9 cellular contexts compared by ENCODE assay signal in the genomic region with DNA sequence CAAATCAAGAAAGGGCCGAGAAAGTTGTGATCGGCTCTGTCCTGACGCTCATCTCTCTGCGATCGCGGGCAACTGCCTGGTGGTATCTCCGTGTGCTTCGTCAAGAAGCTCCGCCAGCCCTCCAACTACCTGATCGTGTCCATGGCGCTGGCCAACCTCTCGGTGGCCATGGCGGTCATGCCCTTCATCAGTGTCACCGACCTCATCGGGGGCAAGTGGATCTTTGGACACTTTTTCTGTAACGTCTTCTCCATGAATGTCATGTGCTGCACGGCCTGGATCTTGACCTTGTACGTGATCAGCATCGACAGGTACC. TPM values are rescaled to one million over a fixed set of nuclear protein-coding genes. Genes with fewer than 3 reads are reported as not detected.
A peak's percentile ranks its signal among the peaks of the same experiment; 100 is the strongest.
DNase-seq lines count a peak whose midpoint lies in the region; ATAC-seq and TF ChIP-seq lines count a peak whose summit lies in the region.
"Had no signal": no experiment of that assay in that cellular context is flagged by ENCODE, and none has a peak within 500 bp of the region (broad histone marks: within the 10 kb centered on the region; RNA-seq: fewer than 3 reads in every experiment).

No MANE protein-coding gene starts in this region.

- H3K4me3 Mint-ChIP-seq in activated T-helper 2 cell treated with anti-CD3 and anti-CD28 coated beads, Interferon-gamma antibody, Interleukin-2, Interleukin-4, amounts not matched to agents 10 μg/mL and 5 μg/mL and 100 μg/mL, durations not matched to agents 14 hours and 24 hours and 36 hours (ENCODE audit: low read depth): peak overlapping the region; percentile 79

- H3K27me3 Mint-ChIP-seq in activated T-helper 2 cell treated with anti-CD3 and anti-CD28 coated beads, Interferon-gamma antibody, Interleukin-2, Interleukin-4, amounts not matched to agents 10 μg/mL and 5 μg/mL and 100 μg/mL, durations not matched to agents 14 hours and 24 hours and 36 hours (ENCODE audit: low read depth): peaks cover 32% of the 10 kb centered on the region

- H3K36me3 ChIP-seq in HAP-1 (replicated peaks) (no peaks in the 10 kb centered on the region; the same call in 1 of the 2 replicates), OCI-LY7 (ENCODE audit: insufficient read depth, low read length) (no peaks in the 10 kb centered on the region)

- H3K4me2 ChIP-seq in OCI-LY7 (ENCODE audit: low read length): no peak overlapping the region

- CTCF ChIA-PET in OCI-LY7 (lab: Charles Lee; ENCODE audit: unreplicated experiment): no interaction called here

- H3K79me2 ChIP-seq in OCI-LY7 (ENCODE audit: insufficient read depth, low read depth, low read length): no peaks in the 10 kb centered on the region

- no peaks in the 10 kb centered on the region for H4K20me1 ChIP-seq in OCI-LY7 (ENCODE audit: insufficient read depth, low read length)

- H3K9me2 ChIP-seq in OCI-LY7 (ENCODE audit: insufficient read depth, low read length): no peaks in the 10 kb centered on the region

- no peak for TF ChIP-seq CTCF in OCI-LY7 (conservative IDR thresholded peaks at IDR 0.05; ENCODE audit: low read length)

- intact Hi-C loops in activated T-helper 2 cell treated with anti-CD3 and anti-CD28 coated beads, Interferon-gamma antibody, Interleukin-2, Interleukin-4, amounts not matched to agents 10 μg/mL and 5 μg/mL and 100 μg/mL, durations not matched to agents 14 hours and 24 hours and 36 hours (cut with micrococcal nuclease): loop anchor here (2.0 to 10.0 kb wide), 6 partner anchors 41 to 647 kb away; a partner anchor contains a TSS
- intact Hi-C loops in OCI-LY7 (cut with micrococcal nuclease; ENCODE audit: unreplicated experiment): loop anchor here (2.0 to 10.0 kb wide), 2 partner anchors 85 to 217 kb away; a partner anchor contains a TSS

- peak overlapping the region; percentile 33 for H3K27ac Mint-ChIP-seq in activated T-helper 2 cell treated with anti-CD3 and anti-CD28 coated beads, Interferon-gamma antibody, Interleukin-2, Interleukin-4, amounts not matched to agents 10 μg/mL and 5 μg/mL and 100 μg/mL, durations not matched to agents 14 hours and 24 hours and 36 hours

- no peaks in the 10 kb centered on the region for H3K27me3 ChIP-seq in HAP-1 (ENCODE audit: low read depth)

- peak overlapping the region; percentile 31 to 96 (median 90) for H3K27ac ChIP-seq in skin epidermis
- no peak overlapping the region for H3K27ac ChIP-seq in OCI-LY7 (ENCODE audit: low read depth, low read length, poor library complexity, severe bottlenecking)

- DNase-seq in HAP-1 (ENCODE audit: low spot score in 2 of 2) (no peak), OCI-LY7 (ENCODE audit: low spot score) (no peak)
- no peak for DNase-seq in activated T-helper 2 cell treated with anti-CD3 and anti-CD28 coated beads, Interferon-gamma antibody, Interleukin-2, Interleukin-4, amounts not matched to agents 10 μg/mL and 5 μg/mL and 100 μg/mL, durations not matched to agents 14 hours and 24 hours and 36 hours (ENCODE audit: low spot score)

- H3K9me3 Mint-ChIP-seq in activated T-helper 2 cell treated with anti-CD3 and anti-CD28 coated beads, Interferon-gamma antibody, Interleukin-2, Interleukin-4, amounts not matched to agents 10 μg/mL and 5 μg/mL and 100 μg/mL, durations not matched to agents 14 hours and 24 hours and 36 hours: no peaks in the 10 kb centered on the region

- no peaks in the 10 kb centered on the region for H3K9me3 ChIP-seq in HAP-1
- peaks cover 2% of the 10 kb centered on the region for H3K9me3 ChIP-seq in iPS-18c (ENCODE audit: control insufficient read depth, insufficient read depth, low read length)
- H3K9me3 ChIP-seq in OCI-LY7 (ENCODE audit: low read length): no peaks in the 10 kb centered on the region

- BruUV-seq in OCI-LY7 (replicated peaks; lab: Mats Ljungman, UMichigan): no TSS peak

- H3K4me1 ChIP-seq in HAP-1 (peaks cover 5% of the 10 kb centered on the region; the same call in 1 of the 2 replicates), OCI-LY7 (ENCODE audit: insufficient read depth, low read length, poor library complexity, severe bottlenecking) (peaks cover 9% of the 10 kb centered on the region)

- no peak overlapping the region for H2AFZ ChIP-seq in OCI-LY7 (ENCODE audit: low read length)

- ATAC-seq in HG03460 (IDR thresholded peaks at IDR 0.05; ENCODE audit: unreplicated experiment) (no peak), GM21576 (IDR thresholded peaks at IDR 0.05; ENCODE audit: unreplicated experiment) (no peak), HG03196 (IDR thresholded peaks at IDR 0.05; ENCODE audit: unreplicated experiment) (no peak)

- in situ Hi-C loops in HAP-1 (cut with MboI; ENCODE audit: low sequenced_read_pairs): no loop called here

- peaks cover 2% of the 10 kb centered on the region for H3K36me3 Mint-ChIP-seq in activated T-helper 2 cell treated with anti-CD3 and anti-CD28 coated beads, Interferon-gamma antibody, Interleukin-2, Interleukin-4, amounts not matched to agents 10 μg/mL and 5 μg/mL and 100 μg/mL, durations not matched to agents 14 hours and 24 hours and 36 hours (ENCODE audit: low read depth)

- POLR2A ChIA-PET in OCI-LY7 (lab: Charles Lee): no interaction called here

- peaks cover 23% of the 10 kb centered on the region for H3K4me1 Mint-ChIP-seq in activated T-helper 2 cell treated with anti-CD3 and anti-CD28 coated beads, Interferon-gamma antibody, Interleukin-2, Interleukin-4, amounts not matched to agents 10 μg/mL and 5 μg/mL and 100 μg/mL, durations not matched to agents 14 hours and 24 hours and 36 hours (ENCODE audit: low read depth)

- H3K4me3 ChIP-seq in HAP-1 (peak overlapping the region; percentile 42), iPS-18c (ENCODE audit: insufficient read depth, low read depth, low read length) (peak overlapping the region; percentile 71), skin epidermis (peak overlapping the region; percentile 39 to 82 (median 75)), OCI-LY7 (ENCODE audit: low read depth, low read length, poor library complexity, severe bottlenecking) (no peak overlapping the region)

RNA-seq across cellular contexts. Expression of a gene that starts 1.6 kb away (rescaled TPM):
- total RNA-seq in activated T-helper 2 cell treated with anti-CD3 and anti-CD28 coated beads, Interferon-gamma antibody, Interleukin-2, Interleukin-4, amounts not matched to agents 10 μg/mL and 5 μg/mL and 100 μg/mL, durations not matched to agents 14 hours and 24 hours and 36 hours: 11.9 and 13.3 TPM in 2 replicates
- total RNA-seq in OCI-LY7 (2014; rRNA removed; shearing (Covaris generic)): 0.16 and 0.26 TPM in 2 replicates
- 1.2 and 1.3 TPM in 2 replicates for total RNA-seq in OCI-LY7 (2022)

RNA-seq across cellular contexts. Expression of a gene that starts 42.5 kb away (rescaled TPM):
- 5.7 and 6.8 TPM in 2 replicates for total RNA-seq in activated T-helper 2 cell treated with anti-CD3 and anti-CD28 coated beads, Interferon-gamma antibody, Interleukin-2, Interleukin-4, amounts not matched to agents 10 μg/mL and 5 μg/mL and 100 μg/mL, durations not matched to agents 14 hours and 24 hours and 36 hours
- total RNA-seq in OCI-LY7 (2014; rRNA removed; shearing (Covaris generic)): 7.0 and 7.5 TPM in 2 replicates
- 4.7 and 5.6 TPM in 2 replicates for total RNA-seq in OCI-LY7 (2022)

RNA-seq across cellular contexts. Expression of a gene that starts 49.7 kb away (rescaled TPM):
- not detected in 2 replicates for total RNA-seq in activated T-helper 2 cell treated with anti-CD3 and anti-CD28 coated beads, Interferon-gamma antibody, Interleukin-2, Interleukin-4, amounts not matched to agents 10 μg/mL and 5 μg/mL and 100 μg/mL, durations not matched to agents 14 hours and 24 hours and 36 hours
- total RNA-seq in OCI-LY7 (2014; rRNA removed; shearing (Covaris generic)): not detected in 2 replicates
- total RNA-seq in OCI-LY7 (2022): not detected in 2 replicates
- total RNA-seq: NCI-H460 had no signal
